Comparison of ENCODE assay signal across 35 cellular contexts in the genomic region with DNA sequence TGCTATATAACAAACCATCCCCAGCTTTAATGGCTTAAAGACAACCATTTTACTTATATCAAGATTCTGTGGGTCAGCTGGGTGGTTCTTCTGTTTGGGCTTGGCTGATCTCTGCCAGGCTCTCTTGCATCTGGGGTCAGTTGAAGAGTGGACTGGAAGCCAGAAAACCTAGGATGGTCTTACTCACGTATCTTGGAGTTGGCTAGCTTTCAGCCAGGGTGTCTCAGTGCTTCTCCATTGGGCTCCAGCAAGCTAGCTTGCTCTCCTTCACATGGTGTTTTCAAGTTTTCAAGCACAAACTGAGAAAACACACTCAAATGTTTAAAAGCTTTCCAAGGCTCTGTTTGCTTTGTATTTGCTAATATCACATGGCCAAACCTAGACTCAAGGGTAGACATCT.
"Had no signal": no experiment of that assay in that cellular context is flagged by ENCODE, and none has a peak within 500 bp of the region (broad histone marks: within the 10 kb centered on the region; RNA-seq: fewer than 3 reads in every experiment).

No MANE protein-coding gene starts in this region.

- H3K36me3 ChIP-seq: adrenal gland, brain microvascular endothelial cell, breast epithelium, cardiac muscle cell had no signal

- H3K27ac ChIP-seq: adrenal gland, body of pancreas, brain microvascular endothelial cell, breast epithelium, cardiac muscle cell, VCaP had no signal

- H3K4me3 ChIP-seq: adrenal gland, body of pancreas, breast epithelium, cardiac muscle cell had no signal

- H3K4me1 ChIP-seq: adrenal gland, breast epithelium had no signal

- FAIRE-seq: astrocyte had no signal

- ATAC-seq: activated CD8-positive, alpha-beta T cell treated with anti-CD3 and anti-CD28 coated beads for 36 hours; activated naive CD4-positive, alpha-beta T cell treated with anti-CD3 and anti-CD28 coated beads, Interleukin-2, amount 50 U/mL, for 72 hours; activated T-cell treated with anti-CD3 and anti-CD28 coated beads, Interleukin-2, amount 50 U/mL, for 4 hours; activated T-cell treated with anti-CD3 and anti-CD28 coated beads, Interleukin-2, amount 50 U/mL, for 72 hours; activated T-helper 17 cell treated with anti-CD3 and anti-CD28 coated beads, Interleukin-2, amount 50 U/mL, for 72 hours; body of pancreas had no signal

- H3K9me3 ChIP-seq: adrenal gland had no signal

- DNase-seq: activated B cell treated with CpG ODN at 0.5 μM for 24 hours; activated CD4-positive, alpha-beta memory T cell treated with anti-CD3 and anti-CD28 coated beads for 36 hours; activated CD4-positive, alpha-beta T cell treated with anti-CD3 and anti-CD28 coated beads for 4 hours; activated CD4-positive, alpha-beta T cell treated with anti-CD3 and anti-CD28 coated beads, Interleukin-2, amount 10 ng/mL, durations not matched to agents 24 days and 14 days; activated CD4-positive, alpha-beta T cell treated with anti-CD3 and anti-CD28 coated beads, Interleukin-2, amount 50 U/mL, for 1 hour; activated CD4-positive, alpha-beta T cell treated with anti-CD3 and anti-CD28 coated beads, Interleukin-2, amount 50 U/mL, for 4 hours; activated CD4-positive, CD25-positive, alpha-beta regulatory T cell treated with anti-CD3 and anti-CD28 coated beads, Interleukin-2, amount 50 U/mL, for 72 hours; activated CD8-positive, alpha-beta memory T cell treated with anti-CD3 and anti-CD28 coated beads, Interleukin-2, amount 50 U/mL, for 4 hours; activated CD8-positive, alpha-beta T cell treated with anti-CD3 and anti-CD28 coated beads for 36 hours; activated effector memory CD4-positive, alpha-beta T cell treated with anti-CD3 and anti-CD28 coated beads, Interleukin-2, amount 50 U/mL, for 16 hours; activated gamma-delta T cell treated with Interleukin-2 at 50 U/mL for 16 hours; activated naive CD4-positive, alpha-beta T cell; activated naive CD4-positive, alpha-beta T cell treated with anti-CD3 and anti-CD28 coated beads for 36 hours; activated naive CD4-positive, alpha-beta T cell treated with anti-CD3 and anti-CD28 coated beads, Interleukin-2, amount 50 U/mL, for 16 hours; activated naive CD8-positive, alpha-beta T cell treated with anti-CD3 and anti-CD28 coated beads for 36 hours; activated T-cell treated with anti-CD3 and anti-CD28 coated beads for 4 hours; activated T-cell treated with anti-CD3 and anti-CD28 coated beads, Interleukin-2, amount 50 U/mL, for 1 hour; activated T-cell treated with anti-CD3 and anti-CD28 coated beads, Interleukin-2, amount 50 U/mL, for 4 hours; activated T-cell treated with anti-CD3 and anti-CD28 coated beads, Interleukin-2, amount 50 U/mL, for 72 hours; adrenal gland; amniotic stem cell; aorta; body of pancreas; brain microvascular endothelial cell; caudate nucleus; cerebellar nuclear complex; T-helper 1 cell; T-helper 2 cell; T-helper 9 cell had no signal

- H3K27me3 ChIP-seq: adrenal gland, brain microvascular endothelial cell, breast epithelium, cardiac muscle cell had no signal
